ENCODE assay signal across 8 cellular contexts in genomic region chr3:32570426-32571191, GRCh38. TPM values are rescaled to one million over a fixed set of nuclear protein-coding genes. Genes with fewer than 3 reads are reported as not detected.
DNase-seq lines count a peak whose midpoint lies in the region; ATAC-seq and TF ChIP-seq lines count a peak whose summit lies in the region.

DYNC1LI1 (minus strand) TSS chr3:32570858; CDS start chr3:32570770, 88 bp downstream.

- H3K27ac ChIP-seq in left lung: peak within 1 kb of the TSS; percentile 98 to 99

- H3K4me1 Mint-ChIP-seq in CD14-positive monocyte: peaks cover 41% of the 10 kb centered on the region
- H3K4me1 Mint-ChIP-seq in dendritic cell treated with granulocyte-macrophage colony-stimulating factor and Interleukin-4, amounts not matched to agents 40 ng/mL and 50 ng/mL, for 4 days (ENCODE audit: low read depth): peaks cover 16% of the 10 kb centered on the region

- H3K9me3 ChIP-seq in left lung: no peaks in the 10 kb centered on the region

- no peaks in the 10 kb centered on the region for H3K27me3 Mint-ChIP-seq in CD14-positive monocyte (ENCODE audit: low read depth in 3 of 3)
- no peaks in the 10 kb centered on the region for H3K27me3 Mint-ChIP-seq in dendritic cell treated with granulocyte-macrophage colony-stimulating factor and Interleukin-4, amounts not matched to agents 40 ng/mL and 50 ng/mL, for 4 days

- peak within 1 kb of the TSS; percentile 87 to 96 (median 94) for H3K27ac Mint-ChIP-seq in CD14-positive monocyte
- H3K27ac Mint-ChIP-seq in dendritic cell treated with granulocyte-macrophage colony-stimulating factor and Interleukin-4, amounts not matched to agents 40 ng/mL and 50 ng/mL, for 4 days: peak within 1 kb of the TSS; percentile 92

- TF ChIP-seq CTCF in CD14-positive monocyte (IDR thresholded peaks at IDR 0.05) (no peak), left lung (IDR thresholded peaks at IDR 0.05) (no peak)

- ATAC-seq in GM19438 (IDR thresholded peaks at IDR 0.05; ENCODE audit: low read depth, unreplicated experiment): peak; percentile 83
- ATAC-seq in HG03571 (IDR thresholded peaks at IDR 0.05; ENCODE audit: unreplicated experiment): peak; percentile 86
- ATAC-seq in left lung: peak; percentile 97

- no peaks in the 10 kb centered on the region for H3K9me3 Mint-ChIP-seq in CD14-positive monocyte
- no peaks in the 10 kb centered on the region for H3K9me3 Mint-ChIP-seq in dendritic cell treated with granulocyte-macrophage colony-stimulating factor and Interleukin-4, amounts not matched to agents 40 ng/mL and 50 ng/mL, for 4 days

- peak; percentile 89 for DNase-seq in CD14-positive monocyte (ENCODE audit: low spot score)
- peak; percentile 81 for DNase-seq in NCI-H774 (lab: John Stamatoyannopoulos, UW)
- peak; percentile 88 to 91 for DNase-seq in activated CD4-positive, alpha-beta T cell treated with anti-CD3 and anti-CD28 coated beads, Interleukin-2, amount 50 U/mL, for 4 hours
- DNase-seq in left lung: peak; percentile 96 to 99
- peak; percentile 91 for DNase-seq in stimulated activated CD4-positive, alpha-beta T cell treated with anti-CD3 and anti-CD28 coated beads, Interleukin-2, amount 100 ng/mL, for 4 hours (ENCODE audit: low read depth)

- intact Hi-C loops in CD14-positive monocyte (cut with micrococcal nuclease) (loop anchor here (5.0 to 10.0 kb wide), 4 partner anchors 53 to 166 kb away; partner anchors contain the start of gene CNOT10 (in 1 of the 2)), left lung (cut with DNase I) (no loop called here)
- intact Hi-C loops in dendritic cell treated with granulocyte-macrophage colony-stimulating factor and Interleukin-4, amounts not matched to agents 40 ng/mL and 50 ng/mL, for 4 days (cut with micrococcal nuclease): loop anchor here (2.0 to 10.0 kb wide), 2 partner anchors 54 to 176 kb away; partner anchors contain the start of gene CMTM7

- H3K27me3 ChIP-seq in left lung: no peaks in the 10 kb centered on the region

- H3K4me3 Mint-ChIP-seq in CD14-positive monocyte: peak within 1 kb of the TSS; percentile 92 to 93
- H3K4me3 Mint-ChIP-seq in dendritic cell treated with granulocyte-macrophage colony-stimulating factor and Interleukin-4, amounts not matched to agents 40 ng/mL and 50 ng/mL, for 4 days: peak within 1 kb of the TSS; percentile 87

- H3K4me1 ChIP-seq in left lung: peaks cover 0 to 42% of the 10 kb centered on the region in 2 donors

- H3K4me3 ChIP-seq in left lung: peak within 1 kb of the TSS; percentile 94 to 98

- H3K36me3 Mint-ChIP-seq in CD14-positive monocyte: peaks cover 8 to 9% of the 10 kb centered on the region in 2 donors
- peaks cover 38% of the 10 kb centered on the region for H3K36me3 Mint-ChIP-seq in dendritic cell treated with granulocyte-macrophage colony-stimulating factor and Interleukin-4, amounts not matched to agents 40 ng/mL and 50 ng/mL, for 4 days (ENCODE audit: low read depth)

- H3K36me3 ChIP-seq in left lung: peaks cover 0 to 10% of the 10 kb centered on the region in 2 donors

RNA-seq across cellular contexts. Expression of gene DYNC1LI1, which starts in this region (rescaled TPM):
- 10 to 100 TPM; 46.8 to 50.1 TPM for polyA plus RNA-seq in CD14-positive monocyte
- total RNA-seq in left lung: 10 to 100 TPM; 32.6 to 38.1 TPM

Comparison
In these comparisons a context has a peak if more than half of its experiments do, and no peak if none do; other contexts are left out.
1. Peak in every context shown above with its lines: DNase-seq, ATAC-seq, H3K4me3 ChIP-seq and H3K27ac ChIP-seq.
2. intact Hi-C loops: an anchor here in CD14-positive monocyte (5.0 to 10.0 kb wide) and dendritic cell treated with granulocyte-macrophage colony-stimulating factor and Interleukin-4, amounts not matched to agents 40 ng/mL and 50 ng/mL, for 4 days (2.0 to 10.0 kb wide); none called in left lung.